27 cellular contexts compared by ENCODE assay signal in the genomic region with DNA sequence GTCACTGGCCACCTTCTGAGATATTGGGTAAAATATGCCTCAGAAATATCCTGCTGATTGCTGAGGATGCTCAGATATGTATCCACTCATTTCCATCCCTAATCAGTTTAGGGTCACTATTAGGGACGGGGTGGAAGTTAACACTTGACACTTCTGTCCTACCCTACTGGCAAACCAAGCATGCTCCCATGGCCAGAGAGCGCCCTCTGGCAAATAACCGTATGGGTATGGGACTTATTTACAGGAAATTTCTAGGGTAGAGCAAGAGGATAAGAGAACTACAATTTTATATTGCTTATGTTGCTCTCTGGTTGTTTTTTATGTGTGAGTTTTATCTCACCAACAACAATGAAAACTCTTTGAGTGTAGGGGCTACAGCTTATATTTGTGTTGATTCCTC.
"Had no signal": no experiment of that assay in that cellular context is flagged by ENCODE, and none has a peak within 500 bp of the region (broad histone marks: within the 10 kb centered on the region; RNA-seq: fewer than 3 reads in every experiment).

No MANE protein-coding gene starts in this region.

- H3K36me3 ChIP-seq: breast epithelium, esophagus muscularis mucosa, left ventricle myocardium inferior, neutrophil, uterus had no signal

- H3K9me3 ChIP-seq: left ventricle myocardium inferior, mucosa of descending colon, neutrophil, uterus had no signal

- H3K4me3 Mint-ChIP-seq: activated CD4-positive, alpha-beta memory T cell treated with anti-CD3 and anti-CD28 coated beads for 36 hours; activated naive CD4-positive, alpha-beta T cell treated with anti-CD3 and anti-CD28 coated beads, Interleukin-2, amount 50 U/mL, for 24 hours; activated naive CD8-positive, alpha-beta T cell treated with anti-CD3 and anti-CD28 coated beads, Interleukin-2, amount 50 U/mL, for 24 hours; activated T-cell treated with anti-CD3 and anti-CD28 coated beads, Interleukin-2, amount 50 U/mL, for 24 hours; nephron; stimulated activated effector memory CD8-positive, alpha-beta T cell treated with anti-CD3 and anti-CD28 coated beads, Interleukin-12 subunit alpha, Interleukin-12 subunit beta, amount 100 ng/mL, for 72 hours; stimulated activated naive CD8-positive, alpha-beta T cell treated with anti-CD3 and anti-CD28 coated beads, Interleukin-15, Interleukin-2, amounts not matched to agents 100 ng/mL and 50 ng/mL, for 24 hours; type B pancreatic cell had no signal

- H3K27me3 ChIP-seq: esophagus muscularis mucosa, foreskin keratinocyte, neutrophil, uterus had no signal

- H3K4me1 Mint-ChIP-seq: activated naive CD4-positive, alpha-beta T cell treated with anti-CD3 and anti-CD28 coated beads, Interleukin-2, amount 50 U/mL, for 24 hours; activated naive CD8-positive, alpha-beta T cell treated with anti-CD3 and anti-CD28 coated beads, Interleukin-2, amount 50 U/mL, for 24 hours; stimulated activated effector memory CD8-positive, alpha-beta T cell treated with anti-CD3 and anti-CD28 coated beads, Interleukin-12 subunit alpha, Interleukin-12 subunit beta, amount 100 ng/mL, for 72 hours had no signal

- H3K4me1 ChIP-seq: breast epithelium, esophagus muscularis mucosa, foreskin keratinocyte, left ventricle myocardium inferior, uterus had no signal

- H3K27ac ChIP-seq: breast epithelium, esophagus muscularis mucosa, foreskin keratinocyte, left ventricle myocardium inferior, neutrophil, uterus had no signal

- ATAC-seq: activated CD4-positive, CD25-positive, alpha-beta regulatory T cell treated with anti-CD3 and anti-CD28 coated beads, Interleukin-2, amount 50 U/mL, for 24 hours; activated naive CD8-positive, alpha-beta T cell treated with anti-CD3 and anti-CD28 coated beads, Interleukin-2, amount 50 U/mL, for 24 hours; foreskin keratinocyte; mucosa of descending colon; sciatic nerve; stimulated activated effector memory CD8-positive, alpha-beta T cell treated with anti-CD3 and anti-CD28 coated beads, Interleukin-12 subunit alpha, Interleukin-12 subunit beta, amount 100 ng/mL, for 72 hours had no signal

- H3K27me3 Mint-ChIP-seq: activated CD4-positive, alpha-beta memory T cell treated with anti-CD3 and anti-CD28 coated beads for 36 hours; stimulated activated naive CD8-positive, alpha-beta T cell treated with anti-CD3 and anti-CD28 coated beads, Interleukin-15, Interleukin-2, amounts not matched to agents 100 ng/mL and 50 ng/mL, for 24 hours; type B pancreatic cell had no signal

- DNase-seq: activated CD4-positive, alpha-beta memory T cell treated with anti-CD3 and anti-CD28 coated beads for 36 hours; activated CD4-positive, alpha-beta T cell treated with anti-CD3 and anti-CD28 coated beads for 48 hours; activated CD8-positive, alpha-beta memory T cell treated with anti-CD3 and anti-CD28 coated beads, Interleukin-2, amount 50 U/mL, for 48 hours; activated naive CD8-positive, alpha-beta T cell treated with anti-CD3 and anti-CD28 coated beads, Interleukin-2, amount 50 U/mL, for 24 hours; activated T-cell treated with anti-CD3 and anti-CD28 coated beads, Interleukin-2, amount 50 U/mL, for 24 hours; amygdala; central memory CD4-positive, alpha-beta T cell; foreskin keratinocyte; islet precursor cell; left ventricle myocardium inferior; mucosa of descending colon; small intestine; stimulated activated CD4-positive, alpha-beta T cell treated with anti-CD3 and anti-CD28 coated beads, Interleukin-4, amount 100 ng/mL, for 24 hours; T-helper 2 cell; uterus had no signal

- FAIRE-seq: small intestine had no signal

- H3K4me3 ChIP-seq: breast epithelium, esophagus muscularis mucosa, left ventricle myocardium inferior, lung, mucosa of descending colon, uterus had no signal

- H3K27ac Mint-ChIP-seq: activated CD4-positive, alpha-beta memory T cell treated with anti-CD3 and anti-CD28 coated beads for 36 hours; activated naive CD4-positive, alpha-beta T cell treated with anti-CD3 and anti-CD28 coated beads, Interleukin-2, amount 50 U/mL, for 24 hours; activated naive CD8-positive, alpha-beta T cell treated with anti-CD3 and anti-CD28 coated beads, Interleukin-2, amount 50 U/mL, for 24 hours; activated T-cell treated with anti-CD3 and anti-CD28 coated beads, Interleukin-2, amount 50 U/mL, for 24 hours; activated T-helper 2 cell treated with anti-CD3 and anti-CD28 coated beads, Interferon-gamma antibody, Interleukin-2, Interleukin-4, amounts not matched to agents 10 μg/mL and 5 μg/mL and 100 μg/mL, durations not matched to agents 14 hours and 24 hours and 36 hours; stimulated activated effector memory CD8-positive, alpha-beta T cell treated with anti-CD3 and anti-CD28 coated beads, Interleukin-12 subunit alpha, Interleukin-12 subunit beta, amount 100 ng/mL, for 72 hours; stimulated activated naive CD8-positive, alpha-beta T cell treated with anti-CD3 and anti-CD28 coated beads, Interleukin-15, Interleukin-2, amounts not matched to agents 100 ng/mL and 50 ng/mL, for 24 hours; type B pancreatic cell had no signal

- H3K9me3 Mint-ChIP-seq: activated CD4-positive, alpha-beta memory T cell treated with anti-CD3 and anti-CD28 coated beads for 36 hours; activated naive CD4-positive, alpha-beta T cell treated with anti-CD3 and anti-CD28 coated beads, Interleukin-2, amount 50 U/mL, for 24 hours; activated T-cell treated with anti-CD3 and anti-CD28 coated beads, Interleukin-2, amount 50 U/mL, for 24 hours; activated T-helper 2 cell treated with anti-CD3 and anti-CD28 coated beads, Interferon-gamma antibody, Interleukin-2, Interleukin-4, amounts not matched to agents 10 μg/mL and 5 μg/mL and 100 μg/mL, durations not matched to agents 14 hours and 24 hours and 36 hours; stimulated activated effector memory CD8-positive, alpha-beta T cell treated with anti-CD3 and anti-CD28 coated beads, Interleukin-12 subunit alpha, Interleukin-12 subunit beta, amount 100 ng/mL, for 72 hours; stimulated activated naive CD8-positive, alpha-beta T cell treated with anti-CD3 and anti-CD28 coated beads, Interleukin-15, Interleukin-2, amounts not matched to agents 100 ng/mL and 50 ng/mL, for 24 hours; type B pancreatic cell had no signal

- H3K36me3 Mint-ChIP-seq: activated CD4-positive, alpha-beta memory T cell treated with anti-CD3 and anti-CD28 coated beads for 36 hours; activated naive CD4-positive, alpha-beta T cell treated with anti-CD3 and anti-CD28 coated beads, Interleukin-2, amount 50 U/mL, for 24 hours; stimulated activated effector memory CD8-positive, alpha-beta T cell treated with anti-CD3 and anti-CD28 coated beads, Interleukin-12 subunit alpha, Interleukin-12 subunit beta, amount 100 ng/mL, for 72 hours; type B pancreatic cell had no signal
